In the genomic region with DNA sequence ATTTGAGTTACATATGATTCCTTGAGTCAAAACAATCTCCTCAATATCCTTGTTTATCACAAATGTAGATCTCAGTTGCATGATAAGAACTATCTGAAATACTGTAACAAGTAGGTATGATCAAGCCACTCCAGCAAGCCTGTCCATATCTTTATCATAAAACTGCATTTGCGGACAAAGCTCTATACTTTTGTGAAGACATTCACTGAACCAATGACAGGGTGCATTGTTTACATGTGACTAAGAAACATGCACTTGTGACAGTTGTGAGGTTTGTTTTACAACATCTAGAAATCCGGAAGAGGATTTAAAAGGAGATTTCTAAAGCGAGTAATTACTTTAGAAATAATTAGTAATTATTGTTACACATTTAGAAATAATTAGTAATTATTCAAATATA, we compare ENCODE assay signal across 22 cellular contexts.
"Had no signal": no experiment of that assay in that cellular context is flagged by ENCODE, and none has a peak within 500 bp of the region (broad histone marks: within the 10 kb centered on the region; RNA-seq: fewer than 3 reads in every experiment).

No MANE protein-coding gene starts in this region.

- H3K27ac ChIP-seq: gastrocnemius medialis, heart right ventricle, parathyroid adenoma, spleen, thoracic aorta, upper lobe of right lung had no signal

- H3K27me3 Mint-ChIP-seq: activated naive CD8-positive, alpha-beta T cell treated with anti-CD3 and anti-CD28 coated beads for 36 hours; effector memory CD8-positive, alpha-beta T cell had no signal

- H3K4me3 Mint-ChIP-seq: activated naive CD8-positive, alpha-beta T cell treated with anti-CD3 and anti-CD28 coated beads for 36 hours; activated T-cell treated with anti-CD3 and anti-CD28 coated beads, Interleukin-2, amount 50 U/mL, for 4 hours; effector memory CD8-positive, alpha-beta T cell; nephron progenitor cell had no signal

- DNase-seq: activated CD4-positive, alpha-beta T cell treated with anti-CD3 and anti-CD28 coated beads for 4 hours; activated CD4-positive, alpha-beta T cell treated with anti-CD3 and anti-CD28 coated beads, Interleukin-2, amount 50 U/mL, for 48 hours; activated CD4-positive, CD25-positive, alpha-beta regulatory T cell; activated CD8-positive, alpha-beta memory T cell treated with anti-CD3 and anti-CD28 coated beads, Interleukin-2, amount 50 U/mL, for 48 hours; activated naive CD4-positive, alpha-beta T cell treated with Interleukin-2 at 50 U/mL for 16 hours; activated naive CD8-positive, alpha-beta T cell treated with anti-CD3 and anti-CD28 coated beads for 36 hours; activated T-cell treated with anti-CD3 and anti-CD28 coated beads, Interleukin-2, amount 50 U/mL, for 4 hours; central memory CD4-positive, alpha-beta T cell; effector memory CD8-positive, alpha-beta T cell; gastrocnemius medialis; heart right ventricle; left colon; mesendoderm; mucosa of descending colon; nephron progenitor cell; spleen; stimulated activated CD4-positive, alpha-beta T cell treated with anti-CD3 and anti-CD28 coated beads, Interleukin-4, amount 100 ng/mL, for 1 hour; stimulated activated naive CD4-positive, alpha-beta T cell; T-helper 9 cell; upper lobe of right lung had no signal

- H3K27ac Mint-ChIP-seq: activated naive CD8-positive, alpha-beta T cell treated with anti-CD3 and anti-CD28 coated beads for 36 hours had no signal

- H3K9me3 Mint-ChIP-seq: activated naive CD8-positive, alpha-beta T cell treated with anti-CD3 and anti-CD28 coated beads for 36 hours; activated T-cell treated with anti-CD3 and anti-CD28 coated beads, Interleukin-2, amount 50 U/mL, for 4 hours; effector memory CD8-positive, alpha-beta T cell; nephron progenitor cell had no signal
